Comparison of ENCODE assay signal across 8 cellular contexts in genomic region chr6:31070711-31071197, GRCh38. TPM values are rescaled to one million over a fixed set of nuclear protein-coding genes. Genes with fewer than 3 reads are reported as not detected.
A peak's percentile ranks its signal among the peaks of the same experiment; 100 is the strongest.
DNase-seq lines count a peak whose midpoint lies in the region; ATAC-seq and TF ChIP-seq lines count a peak whose summit lies in the region.

No MANE protein-coding gene starts in this region.

- H3K9me3 ChIP-seq in HCT116 (ENCODE audit: control insufficient read depth in 1 of 2, insufficient read depth in 1 of 2, low read depth in 1 of 2, low read length in 2 of 2): no peaks in the 10 kb centered on the region
- H3K9me3 ChIP-seq in cardiac muscle cell (ENCODE audit: low read depth): no peaks in the 10 kb centered on the region
- no peaks in the 10 kb centered on the region for H3K9me3 ChIP-seq in CD8-positive, alpha-beta T cell (ENCODE audit: low read length)

- BruUV-seq in HCT116 (replicated peaks; lab: Mats Ljungman, UMichigan): no TSS peak

- H3K36me3 ChIP-seq in HCT116 (ENCODE audit: control insufficient read depth in 1 of 2, insufficient read depth in 2 of 2, low read length in 2 of 2) (no peaks in the 10 kb centered on the region), cardiac muscle cell (no peaks in the 10 kb centered on the region)
- no peaks in the 10 kb centered on the region for H3K36me3 ChIP-seq in CD8-positive, alpha-beta T cell (ENCODE audit: insufficient read depth, low read length)

- H3K9me2 ChIP-seq in HCT116 (ENCODE audit: insufficient read depth): no peaks in the 10 kb centered on the region

- H3K36me3 Mint-ChIP-seq in stimulated activated memory B cell treated with anti-CD40 and anti-IgM and Interleukin-4, amounts not matched to agents 10 μg/mL and 1 μg/mL and 100 μg/mL, for 72 hours: no peaks in the 10 kb centered on the region
- H3K36me3 Mint-ChIP-seq in CD8-positive, alpha-beta T cell: no peaks in the 10 kb centered on the region

- peak; percentile 90 for ATAC-seq in HCT116
- no peak for ATAC-seq in HG03521 (IDR thresholded peaks at IDR 0.05; ENCODE audit: unreplicated experiment)
- ATAC-seq in stimulated activated memory B cell treated with anti-CD40 and anti-IgM and Interleukin-4, amounts not matched to agents 10 μg/mL and 1 μg/mL and 100 μg/mL, for 72 hours: no peak
- no peak for ATAC-seq in CD8-positive, alpha-beta T cell

- H3K4me2 ChIP-seq in HCT116 (ENCODE audit: low read length): peak overlapping the region; percentile 20; the same call in 1 of the 2 replicates

- intact Hi-C loops in HCT116 (cut with micrococcal nuclease): loop anchor here (1.0 kb wide), 1 partner anchor 155 kb away; no protein-coding TSS in a partner anchor
- intact Hi-C loops in CD8-positive, alpha-beta T cell (cut with DNase I, micrococcal nuclease): no loop called here

- no peak overlapping the region for H3K4me3 Mint-ChIP-seq in stimulated activated memory B cell treated with anti-CD40 and anti-IgM and Interleukin-4, amounts not matched to agents 10 μg/mL and 1 μg/mL and 100 μg/mL, for 72 hours
- H3K4me3 Mint-ChIP-seq in CD8-positive, alpha-beta T cell: no peak overlapping the region

- peak; percentile 84 for TF ChIP-seq RAD21 in HCT116 (IDR thresholded peaks at IDR 0.05; ENCODE audit: low read depth)

- no peak for TF ChIP-seq POLR2A in HCT116 (IDR thresholded peaks at IDR 0.05; ENCODE audit: borderline replicate concordance, extremely low read depth, insufficient read depth, insufficient read length)

- H3K27me3 ChIP-seq in HCT116 (ENCODE audit: insufficient read depth, low read length) (no peaks in the 10 kb centered on the region), cardiac muscle cell (no peaks in the 10 kb centered on the region)
- no peaks in the 10 kb centered on the region for H3K27me3 ChIP-seq in CD8-positive, alpha-beta T cell (ENCODE audit: insufficient read depth, low read length)

- no peak overlapping the region for H3K27ac ChIP-seq in HCT116 (ENCODE audit: low read depth, low read length)
- no peak overlapping the region for H3K27ac ChIP-seq in cardiac muscle cell
- no peak overlapping the region for H3K27ac ChIP-seq in CD8-positive, alpha-beta T cell (ENCODE audit: low read depth, low read length)

- no peaks in the 10 kb centered on the region for H3K9me3 Mint-ChIP-seq in stimulated activated memory B cell treated with anti-CD40 and anti-IgM and Interleukin-4, amounts not matched to agents 10 μg/mL and 1 μg/mL and 100 μg/mL, for 72 hours
- no peaks in the 10 kb centered on the region for H3K9me3 Mint-ChIP-seq in CD8-positive, alpha-beta T cell

- no peaks in the 10 kb centered on the region for H3K79me2 ChIP-seq in HCT116 (ENCODE audit: insufficient read depth, low read length)

- no peak overlapping the region for H3K9ac ChIP-seq in HCT116 (ENCODE audit: low read length)

- RAD21 ChIA-PET in HCT116 (lab: Charles Lee; ENCODE audit: low non-redundant PET in 1 of 2, low total read pairs in 2 of 2, uncharacterized antibody in 2 of 2, unreplicated experiment in 2 of 2): interaction anchor here (0.6 to 2.0 kb wide), 10 partner anchors 9 to 340 kb away, joined by 3 to 5 read pairs (median 4); partner anchors contain the start of gene VARS2 (in 1 of the 2)

- H3K4me1 ChIP-seq in HCT116 (ENCODE audit: control insufficient read depth in 1 of 2, insufficient read depth in 2 of 2, low read length in 2 of 2): peaks cover 4 to 14% of the 10 kb centered on the region in 2 experiments; a peak in 3 of 4 replicates
- peaks cover 5% of the 10 kb centered on the region for H3K4me1 ChIP-seq in cardiac muscle cell (ENCODE audit: low read depth)
- no peaks in the 10 kb centered on the region for H3K4me1 ChIP-seq in CD8-positive, alpha-beta T cell (ENCODE audit: insufficient read depth, low read length)

- no peaks in the 10 kb centered on the region for H4K20me1 ChIP-seq in HCT116 (ENCODE audit: insufficient read depth)

- peak; percentile 96 for DNase-seq in Ammon's horn (ENCODE audit: low spot score)
- DNase-seq in HCT116 (ENCODE audit: low read depth, low spot score): peak; percentile 56
- peak; percentile 29 to 63 for DNase-seq in SW 1271 (lab: John Stamatoyannopoulos, UW)
- peak; percentile 85 to 88 for DNase-seq in cardiac muscle cell (ENCODE audit: low read depth in 1 of 2, low spot score in 1 of 2)
- peak; percentile 61 for DNase-seq in retina
- DNase-seq in CD8-positive, alpha-beta T cell: no peak

- H3K4me1 Mint-ChIP-seq in stimulated activated memory B cell treated with anti-CD40 and anti-IgM and Interleukin-4, amounts not matched to agents 10 μg/mL and 1 μg/mL and 100 μg/mL, for 72 hours: peaks cover 7% of the 10 kb centered on the region
- no peaks in the 10 kb centered on the region for H3K4me1 Mint-ChIP-seq in CD8-positive, alpha-beta T cell (ENCODE audit: low read depth)

- no peak overlapping the region for H3K27ac Mint-ChIP-seq in stimulated activated memory B cell treated with anti-CD40 and anti-IgM and Interleukin-4, amounts not matched to agents 10 μg/mL and 1 μg/mL and 100 μg/mL, for 72 hours
- H3K27ac Mint-ChIP-seq in CD8-positive, alpha-beta T cell: no peak overlapping the region

- CTCF ChIA-PET in HCT116 (lab: Charles Lee): interaction anchor here (0.6 to 3.3 kb wide), 25 partner anchors 8 to 589 kb away, joined by 3 to 44 read pairs (median 5); partner anchors contain the start of genes GTF2H4, PSORS1C1 and VARS2
- CTCF ChIA-PET in CD8-positive, alpha-beta T cell (lab: Charles Lee): interaction anchor here (1.1 to 3.7 kb wide), 3 partner anchors 9 to 58 kb away, joined by 4 to 20 read pairs (median 5); no protein-coding TSS in a partner anchor

- H3K4me3 ChIP-seq in HCT116 (replicated peaks in 1 of 2; ENCODE audit: low read depth in 1 of 2, low read length in 2 of 2) (no peak overlapping the region), cardiac muscle cell (no peak overlapping the region)
- no peak overlapping the region for H3K4me3 ChIP-seq in CD8-positive, alpha-beta T cell (ENCODE audit: low read depth, low read length)

- H2AFZ ChIP-seq in HCT116 (ENCODE audit: low read depth, low read length, poor library complexity, severe bottlenecking): peak overlapping the region; percentile 20

- TF ChIP-seq CTCF in HCT116 (IDR thresholded peaks at IDR 0.05 in 2 of 3, conservative IDR thresholded peaks at IDR 0.05 in 1 of 3; ENCODE audit: borderline replicate concordance in 1 of 3, insufficient read depth in 1 of 3, low read depth in 2 of 3, low read length in 2 of 3): peak; percentile 61 to 75 (median 61)
- peak; percentile 78 for TF ChIP-seq CTCF in cardiac muscle cell (IDR thresholded peaks at IDR 0.05; ENCODE audit: low read depth, low read length)
- TF ChIP-seq CTCF in CD8-positive, alpha-beta T cell (IDR thresholded peaks at IDR 0.05): no peak

- POLR2A ChIA-PET in HCT116 (lab: Charles Lee): interaction anchor here (0.7 to 1.6 kb wide), 8 partner anchors 9 to 242 kb away, joined by 3 to 8 read pairs (median 4); partner anchors contain the start of genes GTF2H4, PSORS1C1 and VARS2
- POLR2A ChIA-PET in CD8-positive, alpha-beta T cell (lab: Charles Lee): interaction anchor here (1.0 to 1.5 kb wide), 2 partner anchors 155 to 163 kb away, joined by 3 read pairs; partner anchors contain the start of gene GTF2H4

- no peaks in the 10 kb centered on the region for H3K27me3 Mint-ChIP-seq in stimulated activated memory B cell treated with anti-CD40 and anti-IgM and Interleukin-4, amounts not matched to agents 10 μg/mL and 1 μg/mL and 100 μg/mL, for 72 hours
- H3K27me3 Mint-ChIP-seq in CD8-positive, alpha-beta T cell (ENCODE audit: low read depth): no peaks in the 10 kb centered on the region

TF ChIP-seq in HCT116, 20 proteins besides CTCF, POLR2A, EP300 and RAD21:
- TF ChIP-seq ZNF274 (IDR thresholded peaks at IDR 0.05; ENCODE audit: low read depth, low read length): no peak
- no peak for TF ChIP-seq EZH2 (IDR thresholded peaks at IDR 0.05)
- no peak for TF ChIP-seq CBX3 (IDR thresholded peaks at IDR 0.05; ENCODE audit: low read depth)

RNA-seq across cellular contexts. Expression of gene C6orf15, which starts 41.6 kb away (rescaled TPM):
- total RNA-seq in HCT116 (2021; ENCODE audit: unreplicated experiment) (not detected), cardiac muscle cell (not detected in 2 replicates)
- polyA plus RNA-seq in HCT116 (2012): not detected in 2 replicates
- not detected in 2 replicates for polyA plus RNA-seq in cardiac muscle cell
- total RNA-seq in CD8-positive, alpha-beta T cell: not detected

RNA-seq across cellular contexts. Expression of gene PSORS1C1, which starts 43.8 kb away (rescaled TPM):
- total RNA-seq in HCT116 (2021; ENCODE audit: unreplicated experiment): 9.8 TPM
- 18.2 and 18.9 TPM in 2 replicates for polyA plus RNA-seq in HCT116 (2012)
- not detected in 2 replicates for total RNA-seq in cardiac muscle cell
- polyA plus RNA-seq in cardiac muscle cell: not detected in 2 replicates
- total RNA-seq in CD8-positive, alpha-beta T cell: not detected

RNA-seq across cellular contexts. Expression of gene CDSN, which starts 49.5 kb away (rescaled TPM):
- total RNA-seq in HCT116 (2021; ENCODE audit: unreplicated experiment) (0.12 TPM), cardiac muscle cell (not detected in 2 replicates)
- 0.07 TPM in 1 of 2 replicates, not detected in the other for polyA plus RNA-seq in HCT116 (2012)
- not detected in 2 replicates for polyA plus RNA-seq in cardiac muscle cell
- not detected for total RNA-seq in CD8-positive, alpha-beta T cell

Comparison
In these comparisons a context has a peak if more than half of its experiments do, and no peak if none do; other contexts are left out.
1. DNase-seq: peak in Ammon's horn (single experiment), HCT116 (single experiment), SW 1271 (2 of 2), cardiac muscle cell (2 of 2) and retina (single experiment); none in CD8-positive, alpha-beta T cell (0 of 7).
2. RNA of gene PSORS1C1, which starts 43.8 kb away (total RNA-seq): 9.8 TPM in HCT116 (single experiment); not detected in cardiac muscle cell and not detected in CD8-positive, alpha-beta T cell; every median in the first group is over 10 times any median in the second.